In the genomic region with DNA sequence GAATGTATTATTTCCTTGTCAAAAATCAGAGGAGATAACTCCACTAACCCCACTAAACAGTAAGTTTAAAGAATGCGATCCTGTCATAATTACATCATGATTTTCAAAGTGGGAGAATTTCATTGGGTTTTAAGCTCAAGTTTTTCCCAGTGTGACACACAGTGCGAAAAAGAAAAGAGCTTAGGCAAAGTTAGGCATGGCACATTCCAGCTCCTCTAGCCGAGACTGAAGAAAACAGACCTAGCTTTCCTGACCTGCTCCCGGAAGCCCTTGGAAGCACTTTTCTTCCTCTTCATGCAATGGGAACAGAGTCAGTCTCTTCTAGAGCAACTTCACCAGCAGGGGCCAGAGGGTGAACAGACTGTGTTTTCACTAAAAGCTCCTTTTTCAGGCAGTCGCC, we compare ENCODE assay signal across 2 cellular contexts.
TF ChIP-seq lines count a peak whose summit lies in the region.

No MANE protein-coding gene starts in this region.

TF ChIP-seq in SK-N-SH, 30 proteins besides CTCF, POLR2A, EP300 and RAD21:
- TF ChIP-seq GATA2 (CRISPR knock-in tag; IDR thresholded peaks at IDR 0.05) (no peak), JUND (IDR thresholded peaks at IDR 0.05) (no peak), GABPA (IDR thresholded peaks at IDR 0.05; ENCODE audit: low read depth) (no peak), TCF12 (IDR thresholded peaks at IDR 0.05) (no peak), ELF1 (IDR thresholded peaks at IDR 0.05) (no peak), RCOR1 (IDR thresholded peaks at IDR 0.05; ENCODE audit: low read length) (no peak), FOXM1 (IDR thresholded peaks at IDR 0.05; ENCODE audit: low read depth) (no peak)
- TF ChIP-seq, protein P1, sequence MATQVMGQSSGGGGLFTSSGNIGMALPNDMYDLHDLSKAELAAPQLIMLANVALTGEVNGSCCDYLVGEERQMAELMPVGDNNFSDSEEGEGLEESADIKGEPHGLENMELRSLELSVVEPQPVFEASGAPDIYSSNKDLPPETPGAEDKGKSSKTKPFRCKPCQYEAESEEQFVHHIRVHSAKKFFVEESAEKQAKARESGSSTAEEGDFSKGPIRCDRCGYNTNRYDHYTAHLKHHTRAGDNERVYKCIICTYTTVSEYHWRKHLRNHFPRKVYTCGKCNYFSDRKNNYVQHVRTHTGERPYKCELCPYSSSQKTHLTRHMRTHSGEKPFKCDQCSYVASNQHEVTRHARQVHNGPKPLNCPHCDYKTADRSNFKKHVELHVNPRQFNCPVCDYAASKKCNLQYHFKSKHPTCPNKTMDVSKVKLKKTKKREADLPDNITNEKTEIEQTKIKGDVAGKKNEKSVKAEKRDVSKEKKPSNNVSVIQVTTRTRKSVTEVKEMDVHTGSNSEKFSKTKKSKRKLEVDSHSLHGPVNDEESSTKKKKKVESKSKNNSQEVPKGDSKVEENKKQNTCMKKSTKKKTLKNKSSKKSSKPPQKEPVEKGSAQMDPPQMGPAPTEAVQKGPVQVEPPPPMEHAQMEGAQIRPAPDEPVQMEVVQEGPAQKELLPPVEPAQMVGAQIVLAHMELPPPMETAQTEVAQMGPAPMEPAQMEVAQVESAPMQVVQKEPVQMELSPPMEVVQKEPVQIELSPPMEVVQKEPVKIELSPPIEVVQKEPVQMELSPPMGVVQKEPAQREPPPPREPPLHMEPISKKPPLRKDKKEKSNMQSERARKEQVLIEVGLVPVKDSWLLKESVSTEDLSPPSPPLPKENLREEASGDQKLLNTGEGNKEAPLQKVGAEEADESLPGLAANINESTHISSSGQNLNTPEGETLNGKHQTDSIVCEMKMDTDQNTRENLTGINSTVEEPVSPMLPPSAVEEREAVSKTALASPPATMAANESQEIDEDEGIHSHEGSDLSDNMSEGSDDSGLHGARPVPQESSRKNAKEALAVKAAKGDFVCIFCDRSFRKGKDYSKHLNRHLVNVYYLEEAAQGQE (IDR thresholded peaks at IDR 0.05; ENCODE audit: low read depth, low read length) = no peak

TF ChIP-seq in SK-N-SH treated with all-trans-retinoic acid at 6 μM for 48 hours, 23 proteins besides CTCF, POLR2A, EP300 and RAD21 (continued from another document):
- no peak for TF ChIP-seq PPARA (CRISPR knock-in tag; IDR thresholded peaks at IDR 0.05; ENCODE audit: borderline replicate concordance)
- no peak for TF ChIP-seq ARNTL (CRISPR knock-in tag; IDR thresholded peaks at IDR 0.05; ENCODE audit: borderline replicate concordance, low read depth)
- TF ChIP-seq TCF4 (CRISPR knock-in tag; IDR thresholded peaks at IDR 0.05; ENCODE audit: borderline replicate concordance) = no peak
- TF ChIP-seq RARB (CRISPR knock-in tag; IDR thresholded peaks at IDR 0.05) = no peak
- no peak for TF ChIP-seq ESRRG (CRISPR knock-in tag; IDR thresholded peaks at IDR 0.05)
- TF ChIP-seq ZC3H10 (CRISPR knock-in tag; IDR thresholded peaks at IDR 0.05) = no peak
- TF ChIP-seq ZFP3 (CRISPR knock-in tag; IDR thresholded peaks at IDR 0.05) = no peak
- TF ChIP-seq, protein P2, sequence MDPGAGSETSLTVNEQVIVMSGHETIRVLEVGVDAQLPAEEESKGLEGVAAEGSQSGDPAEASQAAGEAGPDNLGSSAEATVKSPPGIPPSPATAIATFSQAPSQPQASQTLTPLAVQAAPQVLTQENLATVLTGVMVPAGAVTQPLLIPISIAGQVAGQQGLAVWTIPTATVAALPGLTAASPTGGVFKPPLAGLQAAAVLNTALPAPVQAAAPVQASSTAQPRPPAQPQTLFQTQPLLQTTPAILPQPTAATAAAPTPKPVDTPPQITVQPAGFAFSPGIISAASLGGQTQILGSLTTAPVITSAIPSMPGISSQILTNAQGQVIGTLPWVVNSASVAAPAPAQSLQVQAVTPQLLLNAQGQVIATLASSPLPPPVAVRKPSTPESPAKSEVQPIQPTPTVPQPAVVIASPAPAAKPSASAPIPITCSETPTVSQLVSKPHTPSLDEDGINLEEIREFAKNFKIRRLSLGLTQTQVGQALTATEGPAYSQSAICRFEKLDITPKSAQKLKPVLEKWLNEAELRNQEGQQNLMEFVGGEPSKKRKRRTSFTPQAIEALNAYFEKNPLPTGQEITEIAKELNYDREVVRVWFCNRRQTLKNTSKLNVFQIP (CRISPR knock-in tag; IDR thresholded peaks at IDR 0.05; ENCODE audit: borderline replicate concordance, low read depth) = no peak
- TF ChIP-seq ZNF70 (CRISPR knock-in tag; IDR thresholded peaks at IDR 0.05) = no peak
- TF ChIP-seq, protein P3, sequence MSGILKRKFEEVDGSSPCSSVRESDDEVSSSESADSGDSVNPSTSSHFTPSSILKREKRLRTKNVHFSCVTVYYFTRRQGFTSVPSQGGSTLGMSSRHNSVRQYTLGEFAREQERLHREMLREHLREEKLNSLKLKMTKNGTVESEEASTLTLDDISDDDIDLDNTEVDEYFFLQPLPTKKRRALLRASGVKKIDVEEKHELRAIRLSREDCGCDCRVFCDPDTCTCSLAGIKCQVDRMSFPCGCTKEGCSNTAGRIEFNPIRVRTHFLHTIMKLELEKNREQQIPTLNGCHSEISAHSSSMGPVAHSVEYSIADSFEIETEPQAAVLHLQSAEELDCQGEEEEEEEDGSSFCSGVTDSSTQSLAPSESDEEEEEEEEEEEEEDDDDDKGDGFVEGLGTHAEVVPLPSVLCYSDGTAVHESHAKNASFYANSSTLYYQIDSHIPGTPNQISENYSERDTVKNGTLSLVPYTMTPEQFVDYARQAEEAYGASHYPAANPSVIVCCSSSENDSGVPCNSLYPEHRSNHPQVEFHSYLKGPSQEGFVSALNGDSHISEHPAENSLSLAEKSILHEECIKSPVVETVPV (CRISPR knock-in tag; IDR thresholded peaks at IDR 0.05) = no peak
